In the genomic region with DNA sequence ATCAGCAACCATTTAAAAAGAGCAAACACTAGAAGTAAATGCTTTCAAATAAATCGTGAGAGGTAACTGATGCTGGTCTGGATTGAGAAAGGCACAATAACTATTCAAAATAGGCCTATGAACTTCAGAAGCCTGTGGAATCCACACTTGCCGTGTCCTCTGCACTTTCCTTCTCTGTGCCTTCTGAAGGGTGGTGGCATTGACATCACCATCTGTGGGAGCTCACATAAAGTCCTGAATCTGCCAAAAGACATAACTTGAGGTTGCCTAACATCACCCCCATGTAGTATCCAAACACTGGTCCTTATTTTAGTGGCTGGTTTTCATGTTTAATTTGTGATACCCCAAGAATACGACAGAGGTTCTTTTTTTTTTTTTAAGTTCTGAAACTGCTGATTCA, we compare ENCODE assay signal across 14 cellular contexts. TPM values are rescaled to one million over a fixed set of nuclear protein-coding genes. Genes with fewer than 3 reads are reported as not detected.
DNase-seq lines count a peak whose midpoint lies in the region; ATAC-seq and TF ChIP-seq lines count a peak whose summit lies in the region.
"Had no signal": no experiment of that assay in that cellular context is flagged by ENCODE, and none has a peak within 500 bp of the region (broad histone marks: within the 10 kb centered on the region; RNA-seq: fewer than 3 reads in every experiment).

No MANE protein-coding gene starts in this region.

- no peak for TF ChIP-seq POLR2A in transverse colon (IDR thresholded peaks at IDR 0.05)

- H3K9me3 ChIP-seq in transverse colon = no peaks in the 10 kb centered on the region

- CTCF ChIA-PET in activated B cell treated with CpG ODN at 0.5 μM for 24 hours (lab: Charles Lee) (interaction anchor here (1.1 to 2.2 kb wide), 2 partner anchors 19 to 59 kb away, joined by 5 to 6 read pairs; partner anchors contain the start of gene IRF1), GM10248 (lab: Yijun Ruan, JAX) (interaction anchor here (0.6 to 10.8 kb wide), 11 partner anchors 10 to 71 kb away, joined by 3 to 104 read pairs (median 6); no protein-coding TSS in a partner anchor)

- 74 to 77% methylated on average over 3 of the region's 3 CpGs for WGBS in transverse colon (ENCODE audit: low coverage in 1 of 2), 2 donors

- in situ Hi-C loops in transverse colon (cut with MboI; ENCODE audit: low pct_ligation_motif_present in 1 of 4, low pct_unique_long_range_greater_than_20kb in 1 of 4, low sequenced_read_pairs in 3 of 4) = no loop called here

- H3K27me3 ChIP-seq in transverse colon = no peaks in the 10 kb centered on the region

- H3K27ac Mint-ChIP-seq in activated T-cell treated with anti-CD3 and anti-CD28 coated beads, Interleukin-2, amount 50 U/mL, for 24 hours = peak overlapping the region; percentile 99
- H3K27ac Mint-ChIP-seq in activated B cell treated with CpG ODN at 0.5 μM for 24 hours = peak overlapping the region; percentile 69
- H3K27ac Mint-ChIP-seq in immature natural killer cell = peak overlapping the region; percentile 98 to 100 (median 99)

- H3K4me3 ChIP-seq in transverse colon = no peak overlapping the region
- H3K4me3 ChIP-seq: SK-N-MC had no signal

- H3K4me1 Mint-ChIP-seq in activated T-cell treated with anti-CD3 and anti-CD28 coated beads, Interleukin-2, amount 50 U/mL, for 24 hours (ENCODE audit: low read depth) = peaks cover 92% of the 10 kb centered on the region
- H3K4me1 Mint-ChIP-seq in activated B cell treated with CpG ODN at 0.5 μM for 24 hours (peaks cover 84% of the 10 kb centered on the region), immature natural killer cell (peaks cover 96 to 98% of the 10 kb centered on the region in 2 donors)

- H3K36me3 Mint-ChIP-seq in activated T-cell treated with anti-CD3 and anti-CD28 coated beads, Interleukin-2, amount 50 U/mL, for 24 hours (ENCODE audit: low read depth) = peaks cover 59% of the 10 kb centered on the region
- peaks cover 28% of the 10 kb centered on the region for H3K36me3 Mint-ChIP-seq in activated B cell treated with CpG ODN at 0.5 μM for 24 hours (ENCODE audit: low read depth)
- peaks cover 29 to 46% (median 34%) of the 10 kb centered on the region in 3 donors for H3K36me3 Mint-ChIP-seq in immature natural killer cell
- H3K36me3 Mint-ChIP-seq: brain had no signal

- ATAC-seq in activated B cell treated with CpG ODN at 0.5 μM for 24 hours (ENCODE audit: low read depth) (no peak), GM21786 (IDR thresholded peaks at IDR 0.05; ENCODE audit: unreplicated experiment) (no peak)
- ATAC-seq: sciatic nerve; stimulated activated naive B cell treated with anti-CD40 and anti-IgM and Interleukin-4, amounts not matched to agents 10 μg/mL and 1 μg/mL and 100 μg/mL, for 72 hours had no signal

- H3K4me3 Mint-ChIP-seq in activated T-cell treated with anti-CD3 and anti-CD28 coated beads, Interleukin-2, amount 50 U/mL, for 24 hours = no peak overlapping the region
- H3K4me3 Mint-ChIP-seq in activated B cell treated with CpG ODN at 0.5 μM for 24 hours (no peak overlapping the region), immature natural killer cell (peak overlapping the region; percentile 24 to 85 (median 70))
- H3K4me3 Mint-ChIP-seq: brain had no signal

- POLR2A ChIA-PET in activated B cell treated with CpG ODN at 0.5 μM for 24 hours (lab: Charles Lee) (interaction anchor here (1.8 to 11.6 kb wide), 4 partner anchors 10 to 62 kb away, joined by 7 to 461 read pairs (median 84); partner anchors contain the start of gene IRF1), GM10248 (lab: Yijun Ruan, JAX) (interaction anchor here (0.6 to 0.9 kb wide), 2 partner anchors 9 to 48 kb away, joined by 3 to 6 read pairs; no protein-coding TSS in a partner anchor)

- peaks cover 70 to 98% (median 81%) of the 10 kb centered on the region in 4 donors for H3K4me1 ChIP-seq in transverse colon

- H3K27me3 Mint-ChIP-seq in activated T-cell treated with anti-CD3 and anti-CD28 coated beads, Interleukin-2, amount 50 U/mL, for 24 hours = no peaks in the 10 kb centered on the region
- H3K27me3 Mint-ChIP-seq in activated B cell treated with CpG ODN at 0.5 μM for 24 hours = no peaks in the 10 kb centered on the region
- peaks cover 8 to 18% (median 18%) of the 10 kb centered on the region in 3 donors for H3K27me3 Mint-ChIP-seq in immature natural killer cell (ENCODE audit: low read depth in 3 of 3)
- H3K27me3 Mint-ChIP-seq: stimulated activated naive B cell treated with anti-CD40 and anti-IgM and Interleukin-4, amounts not matched to agents 10 μg/mL and 1 μg/mL and 100 μg/mL, for 72 hours had no signal

- no peaks in the 10 kb centered on the region for H3K9me3 Mint-ChIP-seq in activated T-cell treated with anti-CD3 and anti-CD28 coated beads, Interleukin-2, amount 50 U/mL, for 24 hours
- no peaks in the 10 kb centered on the region for H3K9me3 Mint-ChIP-seq in activated B cell treated with CpG ODN at 0.5 μM for 24 hours
- H3K9me3 Mint-ChIP-seq in immature natural killer cell = no peaks in the 10 kb centered on the region
- H3K9me3 Mint-ChIP-seq: brain; stimulated activated naive B cell treated with anti-CD40 and anti-IgM and Interleukin-4, amounts not matched to agents 10 μg/mL and 1 μg/mL and 100 μg/mL, for 72 hours had no signal

- TF ChIP-seq CTCF in activated B cell treated with CpG ODN at 0.5 μM for 24 hours (IDR thresholded peaks at IDR 0.05) (no peak), transverse colon (IDR thresholded peaks at IDR 0.05) (no peak), GM10248 (IDR thresholded peaks at IDR 0.05; ENCODE audit: control extremely low read depth, extremely low read depth, low read depth, missing control alignments) (no peak)

- intact Hi-C loops in activated B cell treated with CpG ODN at 0.5 μM for 24 hours (cut with micrococcal nuclease) = no loop called here
- intact Hi-C loops in transverse colon (cut with DNase I; ENCODE audit: low total_unique reads) = no loop called here

- H3K27ac ChIP-seq in transverse colon = peak overlapping the region; percentile 96 to 99 (median 99)
- H3K27ac ChIP-seq: SK-N-MC had no signal

- DNase-seq in activated T-cell treated with anti-CD3 and anti-CD28 coated beads, Interleukin-2, amount 50 U/mL, for 24 hours = peak; percentile 8
- DNase-seq in activated T-cell treated with anti-CD3 and anti-CD28 coated beads for 4 hours (no peak), activated B cell treated with CpG ODN at 0.5 μM for 24 hours (no peak), immature natural killer cell (no peak), transverse colon (peak; percentile 9), NCI-H524 (lab: John Stamatoyannopoulos, UW) (no peak), GM10248 (ENCODE audit: extremely low spot score) (no peak)
- DNase-seq: ACHN; stimulated activated CD4-positive, alpha-beta T cell treated with anti-CD3 and anti-CD28 coated beads, Interleukin-4, amount 100 ng/mL, for 4 hours; stimulated activated naive B cell treated with anti-CD40 and anti-IgM and Interleukin-4, amounts not matched to agents 10 μg/mL and 1 μg/mL and 100 μg/mL, for 72 hours had no signal

- TF ChIP-seq EP300 in transverse colon (IDR thresholded peaks at IDR 0.05; ENCODE audit: low read depth) = no peak

- H3K36me3 ChIP-seq in transverse colon = no peaks in the 10 kb centered on the region

RNA-seq across cellular contexts. Expression of gene IRF1, which starts 59.8 kb away (rescaled TPM):
- total RNA-seq in activated B cell treated with CpG ODN at 0.5 μM for 24 hours = 126 and 134 TPM in 2 replicates
- 100 to 1,000 TPM; 349 to 460 (median 371) TPM for polyA plus RNA-seq in immature natural killer cell
- 10 to 100 TPM; 40.8 to 86.9 (median 65.5) TPM for total RNA-seq in transverse colon

Comparison
In these comparisons a context has a peak if more than half of its experiments do, and no peak if none do; other contexts are left out.
1. DNase-seq: peak in activated T-cell treated with anti-CD3 and anti-CD28 coated beads, Interleukin-2, amount 50 U/mL, for 24 hours (single experiment) and transverse colon (single experiment); none in activated T-cell treated with anti-CD3 and anti-CD28 coated beads for 4 hours (single experiment), activated B cell treated with CpG ODN at 0.5 μM for 24 hours (single experiment), immature natural killer cell (0 of 3), NCI-H524 (0 of 2) and GM10248 (single experiment).
2. H3K4me3 Mint-ChIP-seq: peak in immature natural killer cell (5 of 5); none in activated T-cell treated with anti-CD3 and anti-CD28 coated beads, Interleukin-2, amount 50 U/mL, for 24 hours (single experiment) and activated B cell treated with CpG ODN at 0.5 μM for 24 hours (single experiment).
3. Peak in every context shown above with its lines, with median percentiles within 50 percentile points of each other: H3K27ac Mint-ChIP-seq.